Comparison of ENCODE assay signal across 8 cellular contexts in the genomic region with DNA sequence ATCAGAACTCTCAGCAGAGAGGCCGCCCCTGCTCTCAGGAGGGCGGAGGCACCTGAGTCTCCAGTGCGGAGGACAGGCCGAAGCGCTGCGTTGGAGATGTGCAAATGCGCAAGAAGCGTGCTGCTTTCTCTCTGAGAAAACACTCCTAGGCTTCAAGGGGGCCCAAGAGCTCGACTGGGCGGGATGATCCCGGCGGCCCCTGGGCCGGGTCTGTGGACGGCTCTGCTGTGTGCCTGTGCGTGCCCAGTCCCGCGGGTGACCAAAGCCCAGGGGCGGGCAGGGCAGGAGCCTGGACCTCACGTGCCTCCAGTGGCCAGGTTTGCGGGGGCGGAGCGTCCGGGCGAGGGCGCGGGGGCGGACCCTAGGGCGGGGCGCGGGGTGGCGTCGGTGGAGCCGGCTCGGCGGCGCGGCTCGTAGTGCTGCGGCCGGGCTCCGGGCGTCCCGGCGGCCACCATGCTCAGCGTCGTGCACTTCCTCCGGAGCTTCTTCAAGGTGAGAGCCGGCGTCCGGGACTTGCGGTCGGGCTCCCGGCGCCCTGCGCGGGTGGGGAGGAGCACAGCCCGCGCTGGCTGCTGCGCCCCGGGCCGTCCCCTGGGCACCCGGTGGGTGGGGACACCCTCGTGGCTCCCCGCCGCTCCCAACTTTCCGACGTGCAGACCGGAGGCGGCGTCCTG. TPM values are rescaled to one million over a fixed set of nuclear protein-coding genes. Genes with fewer than 3 reads are reported as not detected.
DNase-seq lines count a peak whose midpoint lies in the region; ATAC-seq and TF ChIP-seq lines count a peak whose summit lies in the region.

A gene with protein sequence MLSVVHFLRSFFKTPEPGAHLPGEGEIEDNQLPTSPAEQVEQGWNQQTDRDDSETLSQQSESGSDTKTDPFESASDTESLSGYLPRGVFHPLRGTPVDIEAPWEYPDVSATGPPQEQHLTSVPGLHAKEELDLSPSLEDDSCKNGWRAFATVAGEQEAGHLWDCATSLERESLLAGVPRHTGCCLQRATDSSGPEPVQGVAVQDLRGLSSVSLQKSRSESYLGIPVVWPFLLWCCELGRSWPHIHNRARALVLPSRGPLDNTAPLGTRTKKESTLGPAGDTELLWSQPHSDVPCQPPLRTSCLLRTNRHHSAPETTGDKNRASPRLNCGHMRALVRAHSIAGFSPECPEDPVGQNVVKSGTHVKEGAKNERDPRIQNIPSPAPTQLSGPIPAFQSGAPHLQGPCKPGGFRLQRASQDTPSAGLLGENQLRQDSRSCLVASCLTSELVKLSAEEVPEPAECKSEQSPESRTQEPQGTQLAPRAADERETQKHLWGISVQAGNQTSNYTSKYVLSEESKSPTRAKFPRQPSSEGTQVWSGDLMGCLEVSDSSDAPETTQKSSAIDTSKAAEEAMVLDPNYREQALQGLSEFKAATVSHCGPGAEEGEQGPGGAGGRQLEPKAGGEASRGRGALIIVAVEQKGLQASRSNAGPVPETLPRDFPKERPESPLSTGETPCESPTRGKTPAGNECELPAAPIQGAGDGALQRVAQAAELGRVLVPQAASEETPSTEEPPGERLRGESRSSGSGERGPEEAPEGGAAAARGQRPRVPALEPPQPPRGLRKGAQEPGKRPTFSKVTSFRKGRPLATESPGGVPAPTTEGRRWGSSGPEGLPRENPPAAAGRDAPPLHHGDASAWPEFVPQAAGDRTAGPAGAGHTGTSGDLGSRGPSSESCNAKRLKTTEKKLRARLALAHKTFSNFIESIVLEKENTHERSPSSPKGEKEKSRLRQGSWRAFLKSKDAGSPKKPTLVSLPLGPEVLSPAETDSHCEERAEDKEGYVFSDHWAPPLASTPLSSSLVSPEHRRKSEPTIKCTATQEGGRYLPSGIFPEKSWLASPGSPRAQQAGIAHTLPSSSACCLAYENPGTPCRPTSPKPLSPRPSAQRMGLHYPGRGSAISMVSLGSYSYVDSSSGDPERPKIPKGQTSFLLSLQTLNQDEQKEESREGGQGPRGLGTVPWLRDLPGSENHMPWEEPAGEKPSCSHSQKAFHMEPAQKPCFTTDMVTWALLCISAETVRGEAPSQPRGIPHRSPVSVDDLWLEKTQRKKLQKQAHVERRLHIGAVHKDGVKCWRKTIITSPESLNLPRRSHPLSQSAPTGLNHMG (N-terminal part only) (plus strand): TSS at position 414 of the 674 bp plus-strand sequence. CDS start 40 bp downstream, at position 454.

- H3K9me3 ChIP-seq in lung (ENCODE audit: control insufficient read depth in 2 of 2, insufficient read depth in 1 of 2, low read length in 1 of 2) = peaks cover 0 to 2% of the 10 kb centered on the region in 2 donors

- in situ Hi-C loops in GM13977 (cut with MboI; ENCODE audit: low pct_unique_long_range_greater_than_20kb, low sequenced_read_pairs, unreplicated experiment) = no loop called here

- H3K79me2 ChIP-seq in ACC112 (ENCODE audit: control insufficient read depth, insufficient read depth, low read length, unreplicated experiment) = no peaks in the 10 kb centered on the region

- H3K4me1 ChIP-seq in ACC112 (ENCODE audit: control insufficient read depth, insufficient read depth, low read length, unreplicated experiment) (no peaks in the 10 kb centered on the region), lung (ENCODE audit: control insufficient read depth in 2 of 2, insufficient read depth in 2 of 2, low read length in 2 of 2) (no peaks in the 10 kb centered on the region), urinary bladder (ENCODE audit: insufficient read depth) (no peaks in the 10 kb centered on the region)

- peaks cover 38% of the 10 kb centered on the region for H3K27me3 ChIP-seq in ACC112 (ENCODE audit: insufficient read depth, low read length)
- H3K27me3 ChIP-seq in lung (ENCODE audit: control insufficient read depth, insufficient read depth) = no peaks in the 10 kb centered on the region

- no peak within 1 kb of the TSS for H3K27ac ChIP-seq in ACC112 (ENCODE audit: low read depth, low read length)
- H3K27ac ChIP-seq in lung (ENCODE audit: low read depth in 1 of 2, low read length in 1 of 2) = no peak within 1 kb of the TSS
- H3K27ac ChIP-seq in urinary bladder (ENCODE audit: low read depth) = no peak within 1 kb of the TSS

- H2AFZ ChIP-seq in ACC112 (ENCODE audit: low read length, unreplicated experiment) = no peak within 1 kb of the TSS

- H3K36me3 ChIP-seq in ACC112 (ENCODE audit: insufficient read depth, low read length) (no peaks in the 10 kb centered on the region), lung (ENCODE audit: control insufficient read depth in 2 of 2, insufficient read depth in 2 of 2, low read length in 2 of 2) (no peaks in the 10 kb centered on the region), urinary bladder (ENCODE audit: insufficient read depth) (no peaks in the 10 kb centered on the region)

- TF ChIP-seq CTCF in GM13977 (IDR thresholded peaks at IDR 0.05; ENCODE audit: extremely low read depth, insufficient read depth, missing control alignments) (no peak), lung (IDR thresholded peaks at IDR 0.05; ENCODE audit: control extremely low read depth, extremely low read depth) (no peak)

- peak; percentile 80 for DNase-seq in GM13977 (ENCODE audit: low spot score)
- peak; percentile 58 for DNase-seq in NCI-H510A (lab: John Stamatoyannopoulos, UW)
- DNase-seq in cerebellum (ENCODE audit: low spot score) = peak; percentile 33
- peak; percentile 54 for DNase-seq in lung (ENCODE audit: low spot score)
- no peak for DNase-seq in AML-193 (lab: John Stamatoyannopoulos, UW)

- H3K4me3 ChIP-seq in ACC112 (ENCODE audit: low read depth, low read length) (peak within 1 kb of the TSS; percentile 67), lung (no peak within 1 kb of the TSS), urinary bladder (ENCODE audit: low read depth, low read length) (peak within 1 kb of the TSS; percentile 28)

- ATAC-seq in lung (ENCODE audit: insufficient read depth, low FRiP score) (peak; percentile 74), HG03565 (IDR thresholded peaks at IDR 0.05; ENCODE audit: unreplicated experiment) (no peak)

- WGBS in lung, 2 donors = 4 to 10% methylated on average over 26 to 70 of the region's 70 CpGs
- 4% methylated on average over 70 of the region's 70 CpGs for WGBS in urinary bladder

RNA-seq across cellular contexts. Expression of the gene that starts here (rescaled TPM):
- 35.3 TPM for total RNA-seq in cerebellum
- 10 to 100 TPM in 1 of 2 donors, 1 to 10 TPM in 1; 8.1 to 15.9 TPM for total RNA-seq in lung
- polyA plus RNA-seq in lung = 1 to 10 TPM; 1.8 to 5.8 TPM
- 7.0 TPM for total RNA-seq in urinary bladder
- polyA plus RNA-seq in urinary bladder = 18.2 TPM

Comparison
In these comparisons a context has a peak if more than half of its experiments do, and no peak if none do; other contexts are left out.
1. DNase-seq: peak in GM13977 (single experiment), NCI-H510A (single experiment), cerebellum (single experiment) and lung (single experiment); none in AML-193 (0 of 2).